ENCODE assay signal across 10 cellular contexts in the genomic region with DNA sequence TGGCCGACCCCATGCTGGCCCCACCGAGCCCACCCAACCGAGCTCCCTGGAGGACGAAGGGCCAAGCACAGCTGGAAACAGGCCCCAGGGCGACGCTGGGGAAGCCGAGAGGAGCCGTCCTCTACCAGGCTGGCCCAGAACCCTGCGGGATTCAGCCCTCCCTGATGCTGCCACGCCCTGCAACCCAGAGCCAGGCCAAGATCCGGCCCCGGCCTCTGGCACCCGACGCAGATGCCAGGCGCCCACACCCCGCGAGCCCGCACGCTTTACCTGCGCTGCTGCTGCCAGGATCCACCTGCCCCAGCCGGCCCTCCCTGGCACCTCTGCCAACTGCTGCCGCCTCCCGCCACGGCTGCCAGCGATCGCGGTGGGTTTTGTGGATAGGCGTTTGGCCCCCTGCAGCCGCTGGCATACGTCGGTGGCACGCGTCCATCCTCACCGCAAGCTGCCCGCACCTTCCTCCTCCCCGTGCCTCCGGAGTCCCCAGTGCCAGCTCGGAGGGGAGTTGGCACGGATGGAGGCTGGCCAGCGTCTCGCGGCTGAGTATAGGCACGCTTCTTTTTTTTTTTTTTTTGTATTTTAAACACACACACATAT. TPM values are rescaled to one million over a fixed set of nuclear protein-coding genes. Genes with fewer than 3 reads are reported as not detected.
DNase-seq lines count a peak whose midpoint lies in the region; ATAC-seq lines count a peak whose summit lies in the region.
"Had no signal": no experiment of that assay in that cellular context is flagged by ENCODE, and none has a peak within 500 bp of the region (broad histone marks: within the 10 kb centered on the region; RNA-seq: fewer than 3 reads in every experiment).

No MANE protein-coding gene starts in this region.

- DNase-seq in activated CD4-positive, alpha-beta T cell treated with anti-CD3 and anti-CD28 coated beads, Interleukin-2, amount 10 ng/mL, durations not matched to agents 24 days and 14 days: no peak
- no peak for DNase-seq in activated CD4-positive, alpha-beta T cell treated with anti-CD3 and anti-CD28 coated beads, Interleukin-2, amount 10 ng/mL, durations not matched to agents 7 days and 5 days
- peak; percentile 15 for DNase-seq in NCI-H460 (ENCODE audit: extremely low read depth, low read depth)
- no peak for DNase-seq in D341Med (ENCODE audit: low spot score)
- DNase-seq: activated CD8-positive, alpha-beta memory T cell treated with anti-CD3 and anti-CD28 coated beads for 24 hours; stimulated activated CD8-positive, alpha-beta memory T cell treated with anti-CD3 and anti-CD28 coated beads, Interleukin-4, amount 100 ng/mL, for 48 hours had no signal

- peaks cover 2% of the 10 kb centered on the region for H3K27me3 Mint-ChIP-seq in activated CD4-positive, alpha-beta T cell treated with anti-CD3 and anti-CD28 coated beads, Interleukin-2, amount 10 ng/mL, durations not matched to agents 24 days and 14 days
- no peaks in the 10 kb centered on the region for H3K27me3 Mint-ChIP-seq in activated CD4-positive, alpha-beta T cell treated with anti-CD3 and anti-CD28 coated beads, Interleukin-2, amount 10 ng/mL, durations not matched to agents 7 days and 5 days
- H3K27me3 Mint-ChIP-seq in dendritic cell treated with granulocyte-macrophage colony-stimulating factor and Interleukin-4, amounts not matched to agents 40 ng/mL and 50 ng/mL, for 4 days: peaks cover 29% of the 10 kb centered on the region
- H3K27me3 Mint-ChIP-seq in stimulated activated memory B cell treated with anti-CD40 and anti-IgM and Interleukin-4, amounts not matched to agents 10 μg/mL and 1 μg/mL and 100 μg/mL, for 72 hours: peaks cover 28% of the 10 kb centered on the region

- POLR2A ChIA-PET in activated CD4-positive, alpha-beta T cell treated with anti-CD3 and anti-CD28 coated beads, Interleukin-2, amount 10 ng/mL, durations not matched to agents 7 days and 5 days (lab: Charles Lee): interaction anchor here (0.6 kb wide), 1 partner anchor 9 kb away, joined by 4 read pairs; no protein-coding TSS in a partner anchor

- ATAC-seq in stimulated activated memory B cell treated with anti-CD40 and anti-IgM and Interleukin-4, amounts not matched to agents 10 μg/mL and 1 μg/mL and 100 μg/mL, for 72 hours: no peak
- ATAC-seq in HG03565 (IDR thresholded peaks at IDR 0.05; ENCODE audit: unreplicated experiment) (no peak), GM18867 (IDR thresholded peaks at IDR 0.05; ENCODE audit: unreplicated experiment) (no peak)

- no peaks in the 10 kb centered on the region for H3K36me3 Mint-ChIP-seq in activated CD4-positive, alpha-beta T cell treated with anti-CD3 and anti-CD28 coated beads, Interleukin-2, amount 10 ng/mL, durations not matched to agents 24 days and 14 days (ENCODE audit: low read depth)
- no peaks in the 10 kb centered on the region for H3K36me3 Mint-ChIP-seq in activated CD4-positive, alpha-beta T cell treated with anti-CD3 and anti-CD28 coated beads, Interleukin-2, amount 10 ng/mL, durations not matched to agents 7 days and 5 days (ENCODE audit: low read depth)
- H3K36me3 Mint-ChIP-seq in dendritic cell treated with granulocyte-macrophage colony-stimulating factor and Interleukin-4, amounts not matched to agents 40 ng/mL and 50 ng/mL, for 4 days (ENCODE audit: low read depth): no peaks in the 10 kb centered on the region
- H3K36me3 Mint-ChIP-seq in stimulated activated memory B cell treated with anti-CD40 and anti-IgM and Interleukin-4, amounts not matched to agents 10 μg/mL and 1 μg/mL and 100 μg/mL, for 72 hours: no peaks in the 10 kb centered on the region

- intact Hi-C loops in activated CD4-positive, alpha-beta T cell treated with anti-CD3 and anti-CD28 coated beads, Interleukin-2, amount 10 ng/mL, durations not matched to agents 24 days and 14 days (cut with micrococcal nuclease): no loop called here
- intact Hi-C loops in dendritic cell treated with granulocyte-macrophage colony-stimulating factor and Interleukin-4, amounts not matched to agents 40 ng/mL and 50 ng/mL, for 4 days (cut with micrococcal nuclease): no loop called here

- H3K4me3 Mint-ChIP-seq in activated CD4-positive, alpha-beta T cell treated with anti-CD3 and anti-CD28 coated beads, Interleukin-2, amount 10 ng/mL, durations not matched to agents 24 days and 14 days: peak overlapping the region; percentile 83
- no peak overlapping the region for H3K4me3 Mint-ChIP-seq in activated CD4-positive, alpha-beta T cell treated with anti-CD3 and anti-CD28 coated beads, Interleukin-2, amount 10 ng/mL, durations not matched to agents 7 days and 5 days
- H3K4me3 Mint-ChIP-seq in dendritic cell treated with granulocyte-macrophage colony-stimulating factor and Interleukin-4, amounts not matched to agents 40 ng/mL and 50 ng/mL, for 4 days: peak overlapping the region; percentile 88
- H3K4me3 Mint-ChIP-seq in stimulated activated memory B cell treated with anti-CD40 and anti-IgM and Interleukin-4, amounts not matched to agents 10 μg/mL and 1 μg/mL and 100 μg/mL, for 72 hours: peak overlapping the region; percentile 88

- no peak overlapping the region for H3K27ac Mint-ChIP-seq in activated CD4-positive, alpha-beta T cell treated with anti-CD3 and anti-CD28 coated beads, Interleukin-2, amount 10 ng/mL, durations not matched to agents 24 days and 14 days
- H3K27ac Mint-ChIP-seq in activated CD4-positive, alpha-beta T cell treated with anti-CD3 and anti-CD28 coated beads, Interleukin-2, amount 10 ng/mL, durations not matched to agents 7 days and 5 days: no peak overlapping the region
- H3K27ac Mint-ChIP-seq in dendritic cell treated with granulocyte-macrophage colony-stimulating factor and Interleukin-4, amounts not matched to agents 40 ng/mL and 50 ng/mL, for 4 days: peak overlapping the region; percentile 81
- peak overlapping the region; percentile 86 for H3K27ac Mint-ChIP-seq in stimulated activated memory B cell treated with anti-CD40 and anti-IgM and Interleukin-4, amounts not matched to agents 10 μg/mL and 1 μg/mL and 100 μg/mL, for 72 hours

- no peaks in the 10 kb centered on the region for H3K9me3 Mint-ChIP-seq in activated CD4-positive, alpha-beta T cell treated with anti-CD3 and anti-CD28 coated beads, Interleukin-2, amount 10 ng/mL, durations not matched to agents 24 days and 14 days
- no peaks in the 10 kb centered on the region for H3K9me3 Mint-ChIP-seq in activated CD4-positive, alpha-beta T cell treated with anti-CD3 and anti-CD28 coated beads, Interleukin-2, amount 10 ng/mL, durations not matched to agents 7 days and 5 days
- no peaks in the 10 kb centered on the region for H3K9me3 Mint-ChIP-seq in dendritic cell treated with granulocyte-macrophage colony-stimulating factor and Interleukin-4, amounts not matched to agents 40 ng/mL and 50 ng/mL, for 4 days
- no peaks in the 10 kb centered on the region for H3K9me3 Mint-ChIP-seq in stimulated activated memory B cell treated with anti-CD40 and anti-IgM and Interleukin-4, amounts not matched to agents 10 μg/mL and 1 μg/mL and 100 μg/mL, for 72 hours

- H3K4me1 Mint-ChIP-seq in activated CD4-positive, alpha-beta T cell treated with anti-CD3 and anti-CD28 coated beads, Interleukin-2, amount 10 ng/mL, durations not matched to agents 24 days and 14 days: peaks cover 2% of the 10 kb centered on the region
- no peaks in the 10 kb centered on the region for H3K4me1 Mint-ChIP-seq in activated CD4-positive, alpha-beta T cell treated with anti-CD3 and anti-CD28 coated beads, Interleukin-2, amount 10 ng/mL, durations not matched to agents 7 days and 5 days
- H3K4me1 Mint-ChIP-seq in dendritic cell treated with granulocyte-macrophage colony-stimulating factor and Interleukin-4, amounts not matched to agents 40 ng/mL and 50 ng/mL, for 4 days (ENCODE audit: low read depth): peaks cover 12% of the 10 kb centered on the region
- peaks cover 22% of the 10 kb centered on the region for H3K4me1 Mint-ChIP-seq in stimulated activated memory B cell treated with anti-CD40 and anti-IgM and Interleukin-4, amounts not matched to agents 10 μg/mL and 1 μg/mL and 100 μg/mL, for 72 hours

- CTCF ChIA-PET in activated CD4-positive, alpha-beta T cell treated with anti-CD3 and anti-CD28 coated beads, Interleukin-2, amount 10 ng/mL, durations not matched to agents 7 days and 5 days (lab: Charles Lee): no interaction called here

RNA-seq across cellular contexts. Expression of a gene that starts 41.4 kb away (rescaled TPM):
- total RNA-seq in activated CD4-positive, alpha-beta T cell treated with anti-CD3 and anti-CD28 coated beads, Interleukin-2, amount 10 ng/mL, durations not matched to agents 24 days and 14 days: 41.1 and 41.6 TPM in 2 replicates
- total RNA-seq in activated CD4-positive, alpha-beta T cell treated with anti-CD3 and anti-CD28 coated beads, Interleukin-2, amount 10 ng/mL, durations not matched to agents 7 days and 5 days: 10 to 100 TPM; 57.3 to 62.0 TPM
- total RNA-seq in NCI-H460 (2014; rRNA removed; shearing (Covaris generic)): 19.6 and 20.4 TPM in 2 replicates
- polyA plus RNA-seq in NCI-H460 (2014; cell fraction: nucleus; rRNA removed): 28.0 and 30.8 TPM in 2 replicates

Comparison
In these comparisons a context has a peak if more than half of its experiments do, and no peak if none do; other contexts are left out.
1. H3K27ac Mint-ChIP-seq: peak in dendritic cell treated with granulocyte-macrophage colony-stimulating factor and Interleukin-4, amounts not matched to agents 40 ng/mL and 50 ng/mL, for 4 days (single experiment) and stimulated activated memory B cell treated with anti-CD40 and anti-IgM and Interleukin-4, amounts not matched to agents 10 μg/mL and 1 μg/mL and 100 μg/mL, for 72 hours (single experiment); none in activated CD4-positive, alpha-beta T cell treated with anti-CD3 and anti-CD28 coated beads, Interleukin-2, amount 10 ng/mL, durations not matched to agents 24 days and 14 days (single experiment) and activated CD4-positive, alpha-beta T cell treated with anti-CD3 and anti-CD28 coated beads, Interleukin-2, amount 10 ng/mL, durations not matched to agents 7 days and 5 days (single experiment).